Comparison of ENCODE assay signal across 24 cellular contexts in genomic region chr3:10524799-10525301, GRCh38. TPM values are rescaled to one million over a fixed set of nuclear protein-coding genes. Genes with fewer than 3 reads are reported as not detected.
A peak's percentile ranks its signal among the peaks of the same experiment; 100 is the strongest.
DNase-seq lines count a peak whose midpoint lies in the region; ATAC-seq and TF ChIP-seq lines count a peak whose summit lies in the region.
"Had no signal": no experiment of that assay in that cellular context is flagged by ENCODE, and none has a peak within 500 bp of the region (broad histone marks: within the 10 kb centered on the region; RNA-seq: fewer than 3 reads in every experiment).

No MANE protein-coding gene starts in this region.

- no peak overlapping the region for H3K4me3 ChIP-seq in right atrium auricular region
- H3K4me3 ChIP-seq: skin epidermis, transverse colon had no signal

- ATAC-seq in Right ventricle myocardium superior (ENCODE audit: poor library complexity) = no peak
- no peak for ATAC-seq in sciatic nerve
- ATAC-seq in HG02623 (IDR thresholded peaks at IDR 0.05; ENCODE audit: unreplicated experiment) = no peak
- ATAC-seq: Right ventricle myocardium inferior, WTC11 had no signal

- intact Hi-C loops in Right ventricle myocardium superior (cut with DNase I) (no loop called here), sciatic nerve (cut with DNase I) (no loop called here)

- no peak overlapping the region for H3K27ac ChIP-seq in right atrium auricular region
- H3K27ac ChIP-seq: brain microvascular endothelial cell, skin epidermis, transverse colon had no signal

- DNase-seq in right atrium auricular region (ENCODE audit: low spot score) (peak; percentile 50), Right ventricle myocardium superior (no peak), ecto neural progenitor cell (ENCODE audit: low spot score) (peak; percentile 41), sciatic nerve (ENCODE audit: low spot score) (peak; percentile 33), NCI-H1694 (lab: John Stamatoyannopoulos, UW) (no peak), NCI-H82 treated with DMSO at 0.1 percent for 48 hours (lab: John Stamatoyannopoulos, UW; ENCODE audit: unreplicated experiment) (no peak)
- DNase-seq: activated CD4-positive, alpha-beta memory T cell treated with anti-CD3 and anti-CD28 coated beads for 36 hours; activated naive CD4-positive, alpha-beta T cell treated with anti-CD3 and anti-CD28 coated beads, Interleukin-2, amount 10 ng/mL, durations not matched to agents 7 days and 5 days; brain microvascular endothelial cell; C1 segment of cervical spinal cord; Caco-2; DND-41; KG1; naive B cell; NCI-H1417 treated with DMSO at 0.1 percent for 48 hours; NCI-H2107; nucleus accumbens; transverse colon had no signal

- no peaks in the 10 kb centered on the region for H3K27me3 ChIP-seq in right atrium auricular region
- H3K27me3 ChIP-seq: brain microvascular endothelial cell had no signal

- no peak for TF ChIP-seq CTCF in right atrium auricular region (IDR thresholded peaks at IDR 0.05)

- no peaks in the 10 kb centered on the region for H3K36me3 ChIP-seq in right atrium auricular region
- H3K36me3 ChIP-seq: brain microvascular endothelial cell, transverse colon had no signal

- H3K4me1 ChIP-seq in right atrium auricular region = no peaks in the 10 kb centered on the region
- H3K4me1 ChIP-seq: Caco-2, transverse colon had no signal

- no peaks in the 10 kb centered on the region for H3K9me3 ChIP-seq in right atrium auricular region
- H3K9me3 ChIP-seq: Caco-2, transverse colon had no signal

RNA-seq across cellular contexts. Expression of gene ATP2B2, which starts 19.5 kb away (rescaled TPM):
- total RNA-seq in right atrium auricular region = under 1 TPM; 0.12 to 0.15 TPM
- total RNA-seq in Right ventricle myocardium superior = not detected
- 1.4 TPM for total RNA-seq in sciatic nerve
- total RNA-seq: Caco-2, glomerular endothelial cell, mesothelial cell of epicardium, transverse colon had no signal

Comparison
In these comparisons a context has a peak if more than half of its experiments do, and no peak if none do; other contexts are left out.
1. DNase-seq: peak in right atrium auricular region (single experiment), ecto neural progenitor cell (single experiment) and sciatic nerve (single experiment); none in Right ventricle myocardium superior (single experiment), NCI-H1694 (single experiment) and NCI-H82 treated with DMSO at 0.1 percent for 48 hours (single experiment).